Comparison of ENCODE assay signal across 8 cellular contexts in the genomic region with DNA sequence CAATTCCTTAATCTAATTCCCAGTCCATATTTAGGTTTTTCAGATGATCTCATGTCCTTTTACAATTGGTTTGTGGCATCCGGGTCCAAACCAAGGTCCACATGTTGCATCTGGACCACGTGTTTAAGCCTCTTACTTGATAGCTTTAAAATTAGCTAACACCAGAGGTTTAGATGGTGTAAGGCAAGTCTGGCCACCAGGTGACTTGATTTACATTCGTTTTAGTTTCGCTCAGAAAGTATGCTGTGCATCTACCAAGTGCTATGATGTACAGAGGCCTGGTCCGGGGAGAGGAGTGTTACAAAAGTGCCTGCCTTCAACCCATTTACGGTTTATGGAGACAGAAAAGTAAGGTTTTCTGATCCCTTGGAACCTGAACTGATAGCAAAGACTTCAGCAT. TPM values are rescaled to one million over a fixed set of nuclear protein-coding genes. Genes with fewer than 3 reads are reported as not detected.
DNase-seq lines count a peak whose midpoint lies in the region; ATAC-seq, FAIRE-seq and TF ChIP-seq lines count a peak whose summit lies in the region.

No MANE protein-coding gene starts in this region.

- WGBS in adrenal gland, 4 donors, result 76 to 84% (median 79%) methylated on average over 6 of the region's 6 CpGs
- 62% methylated on average over 6 of the region's 6 CpGs for WGBS in HepG2 (ENCODE audit: low lambda C conversion rate)

- TF ChIP-seq CTCF in right atrium auricular region (IDR thresholded peaks at IDR 0.05) (no peak), adrenal gland (IDR thresholded peaks at IDR 0.05) (peak in 1 of 6 experiments; percentile 5), HepG2 (CRISPR knock-in tag; IDR thresholded peaks at IDR 0.05) (no peak), tibial artery (IDR thresholded peaks at IDR 0.05) (no peak)

- H3K4me2 ChIP-seq in HepG2 (ENCODE audit: low read depth, low read length), result peak overlapping the region; percentile 94

- H3K9me3 ChIP-seq in right atrium auricular region (no peaks in the 10 kb centered on the region), adrenal gland (replicated peaks in 1 of 3) (no peaks in the 10 kb centered on the region), HepG2 (ENCODE audit: low read length) (no peaks in the 10 kb centered on the region), tibial artery (no peaks in the 10 kb centered on the region)

- POLR2A ChIA-PET in HepG2 (lab: Yijun Ruan, JAX), result interaction anchor here (1.0 to 5.3 kb wide), 9 partner anchors 9 to 1190 kb away, joined by 3 to 49 read pairs (median 6); no protein-coding TSS in a partner anchor

- no peak for TF ChIP-seq EP300 in HepG2 (IDR thresholded peaks at IDR 0.05; ENCODE audit: low read depth in 2 of 2, low read length in 2 of 2)
- no peak for TF ChIP-seq EP300 in HepG2 (CRISPR knock-in tag; IDR thresholded peaks at IDR 0.05; ENCODE audit: borderline replicate concordance)

- no peak for TF ChIP-seq RAD21 in HepG2 (CRISPR knock-in tag; IDR thresholded peaks at IDR 0.05)

- no peak overlapping the region for H2AFZ ChIP-seq in HepG2 (ENCODE audit: low read length)

- no peak for TF ChIP-seq POLR2A in adrenal gland (IDR thresholded peaks at IDR 0.05)
- no peak for TF ChIP-seq POLR2A in HepG2 (IDR thresholded peaks at IDR 0.05; ENCODE audit: insufficient read depth in 1 of 2, low read depth in 2 of 2, low read length in 2 of 2)

- no TSS peak for BruUV-seq in HepG2 (replicated peaks; lab: Mats Ljungman, UMichigan)

- peaks cover 40% of the 10 kb centered on the region for H3K79me2 ChIP-seq in HepG2 (ENCODE audit: insufficient read depth, low read length)

- H4K20me1 ChIP-seq in HepG2 (ENCODE audit: insufficient read depth, low read length), result peaks cover 27% of the 10 kb centered on the region

- in situ Hi-C loops in HepG2 (cut with HindIII; ENCODE audit: extremely low pct_ligation_motif_present, low pct_unique_long_range_greater_than_20kb), result no loop called here

- intact Hi-C loops in cardiac septum (cut with DNase I), result no loop called here
- intact Hi-C loops in adrenal gland (cut with DNase I), result no loop called here
- intact Hi-C loops in HepG2 (cut with micrococcal nuclease; ENCODE audit: unreplicated experiment), result loop anchor here (5.0 kb wide), 1 partner anchor 142 kb away; a partner anchor contains a TSS
- intact Hi-C loops in tibial artery (cut with DNase I; ENCODE audit: low total_unique reads), result loop anchor here (5.0 kb wide), 1 partner anchor 92 kb away; a partner anchor contains a TSS

- FAIRE-seq in HepG2 (lab: Jason Lieb, UNC), result no peak

- H3K9ac ChIP-seq in HepG2 (ENCODE audit: insufficient read depth, low read depth, low read length), result peak overlapping the region; percentile 93

- H3K4me1 ChIP-seq in right atrium auricular region (peaks cover 0 to 39% of the 10 kb centered on the region in 2 donors), adrenal gland (replicated peaks in 1 of 2) (peaks cover 38 to 41% of the 10 kb centered on the region in 2 donors), HepG2 (ENCODE audit: insufficient read depth, low read length) (peaks cover 61% of the 10 kb centered on the region), tibial artery (peaks cover 0 to 30% (median 20%) of the 10 kb centered on the region in 4 donors)

- no peak for DNase-seq in right atrium auricular region (ENCODE audit: low spot score)
- DNase-seq in cardiac septum (ENCODE audit: low spot score), result no peak
- DNase-seq in NAMALWA (ENCODE audit: low spot score), result peak; percentile 85
- peak in 1 of 7 donors; percentile 62 for DNase-seq in adrenal gland
- DNase-seq in HepG2 (ENCODE audit: low spot score), result peak; percentile 54
- no peak for DNase-seq in tibial artery
- DNase-seq in NCI-H1048 (lab: John Stamatoyannopoulos, UW), result no peak
- no peak for DNase-seq in T-helper 9 cell

- H3K27ac ChIP-seq in right atrium auricular region (peak overlapping the region; percentile 95 to 98), adrenal gland (peak overlapping the region in 3 of 5 donors; percentile 97 to 99 (median 97)), HepG2 (ENCODE audit: extremely low read length, insufficient read depth, low read length) (peak overlapping the region; percentile 88), tibial artery (peak overlapping the region; percentile 93 to 95)

- ATAC-seq in HepG2, result no peak

- H3K4me3 ChIP-seq in right atrium auricular region (peak overlapping the region in 1 of 2 donors; percentile 90), adrenal gland (peak overlapping the region in 1 of 4 donors; percentile 89), HepG2 (replicated peaks in 1 of 3; ENCODE audit: insufficient read depth in 1 of 3, low read depth in 2 of 3, low read length in 3 of 3) (peak overlapping the region; percentile 74 to 98 (median 96); a peak in 4 of 6 replicates), tibial artery (peak overlapping the region; percentile 81 to 89)

- no peaks in the 10 kb centered on the region for H3K36me3 ChIP-seq in right atrium auricular region
- H3K36me3 ChIP-seq in adrenal gland (replicated peaks in 1 of 2), result peaks cover 0 to 9% of the 10 kb centered on the region in 2 donors
- H3K36me3 ChIP-seq in HepG2 (replicated peaks in 1 of 2; ENCODE audit: control insufficient read depth in 1 of 2, insufficient read depth in 2 of 2, low read length in 2 of 2), result peaks cover under 1 to 7% of the 10 kb centered on the region in 2 experiments; a peak in 3 of 5 replicates
- H3K36me3 ChIP-seq in tibial artery, result peaks cover 0 to 8% (median 3%) of the 10 kb centered on the region in 3 donors

- CTCF ChIA-PET in HepG2 (lab: Yijun Ruan, JAX; ENCODE audit: low intra/inter-chr PET ratio, low total read pairs), result interaction anchor here (1.0 kb wide), 1 partner anchor 26 kb away, joined by 3 read pairs; no protein-coding TSS in a partner anchor

- H3K27me3 ChIP-seq in right atrium auricular region (no peaks in the 10 kb centered on the region), adrenal gland (no peaks in the 10 kb centered on the region), HepG2 (ENCODE audit: control insufficient read depth in 1 of 2, insufficient read depth in 2 of 2, low read length in 2 of 2) (no peaks in the 10 kb centered on the region; a peak in 1 of 5 replicates), tibial artery (no peaks in the 10 kb centered on the region)

TF ChIP-seq in HepG2, 621 proteins besides CTCF, POLR2A, EP300 and RAD21 (continues in another document):
- TF ChIP-seq ZC3H4 (CRISPR knock-in tag; IDR thresholded peaks at IDR 0.05; ENCODE audit: borderline replicate concordance) (peak; percentile 86), PPARG (CRISPR knock-in tag; conservative IDR thresholded peaks at IDR 0.05) (no peak; the same call in 1 of the 2 replicates), HMGA1 (CRISPR knock-in tag; conservative IDR thresholded peaks at IDR 0.05) (no peak), ZMYM3 (CRISPR knock-in tag; IDR thresholded peaks at IDR 0.05) (peak; percentile 45; the same call in 1 of the 2 replicates), ADNP (CRISPR knock-in tag; IDR thresholded peaks at IDR 0.05) (0 out of 2 replicates have a peak, but pooled peaks have one; percentile 52), BRD4 (CRISPR knock-in tag; IDR thresholded peaks at IDR 0.05) (no peak), MTF1 (CRISPR knock-in tag; IDR thresholded peaks at IDR 0.05) (no peak), SNAI1 (CRISPR knock-in tag; IDR thresholded peaks at IDR 0.05; ENCODE audit: borderline replicate concordance) (0 out of 2 replicates have a peak, but pooled peaks have one; percentile 8), ZNF235 (CRISPR knock-in tag; IDR thresholded peaks at IDR 0.05; ENCODE audit: borderline replicate concordance) (no peak)
- TF ChIP-seq, protein P1, sequence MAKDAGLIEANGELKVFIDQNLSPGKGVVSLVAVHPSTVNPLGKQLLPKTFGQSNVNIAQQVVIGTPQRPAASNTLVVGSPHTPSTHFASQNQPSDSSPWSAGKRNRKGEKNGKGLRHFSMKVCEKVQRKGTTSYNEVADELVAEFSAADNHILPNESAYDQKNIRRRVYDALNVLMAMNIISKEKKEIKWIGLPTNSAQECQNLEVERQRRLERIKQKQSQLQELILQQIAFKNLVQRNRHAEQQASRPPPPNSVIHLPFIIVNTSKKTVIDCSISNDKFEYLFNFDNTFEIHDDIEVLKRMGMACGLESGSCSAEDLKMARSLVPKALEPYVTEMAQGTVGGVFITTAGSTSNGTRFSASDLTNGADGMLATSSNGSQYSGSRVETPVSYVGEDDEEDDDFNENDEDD (CRISPR knock-in tag; IDR thresholded peaks at IDR 0.05; ENCODE audit: borderline replicate concordance), result peak; percentile 24; the same call in 1 of the 2 replicates

RNA-seq across cellular contexts. Expression of a gene that starts 0.9 kb away (rescaled TPM):
- total RNA-seq in right atrium auricular region (10 to 100 TPM; 50.6 to 74.0 TPM), cardiac septum (80.6 TPM), adrenal gland (10 to 100 TPM; 48.6 to 80.1 (median 71.4) TPM), HepG2 (2016; rRNA removed; fragmentation: Illumina TruSeq; extraction: Trizol) (176 and 181 TPM in 2 replicates)
- polyA plus RNA-seq in adrenal gland (10 to 100 TPM; 34.7 to 81.6 (median 35.7) TPM), HepG2 (2011; rRNA removed) (22.0 and 25.4 TPM in 2 replicates)
- total RNA-seq in HepG2 (2016; cell fraction: cytosol; rRNA removed; fragmentation: Illumina TruSeq; extraction: Trizol; ENCODE audit: low read depth), result 47.3 and 50.8 TPM in 2 replicates
- total RNA-seq in HepG2 (2016; cell fraction: insoluble cytoplasmic fraction; rRNA removed; fragmentation: Illumina TruSeq; extraction: Trizol), result 176 and 177 TPM in 2 replicates
- total RNA-seq in HepG2 (2016; cell fraction: membrane; rRNA removed; fragmentation: Illumina TruSeq; extraction: Trizol), result 92.5 and 108 TPM in 2 replicates
- total RNA-seq in HepG2 (2016; cell fraction: nucleus; rRNA removed; fragmentation: Illumina TruSeq; extraction: Trizol), result 65.1 and 73.4 TPM in 2 replicates
- polyA plus RNA-seq in HepG2 (2011; cell fraction: cytosol; rRNA removed), result 10.6 and 19.4 TPM in 2 replicates
- 9.5 and 13.3 TPM in 2 replicates for polyA plus RNA-seq in HepG2 (2011; cell fraction: nucleus; rRNA removed)
- 107 and 109 TPM in 2 replicates for polyA plus RNA-seq in HepG2 (2012)
- 27.5 and 27.6 TPM in 2 replicates for polyA plus RNA-seq in HepG2 (2016; cell fraction: cytosol; fragmentation: Illumina TruSeq; extraction: Trizol; ENCODE audit: low read depth)
- polyA plus RNA-seq in HepG2 (2016; cell fraction: insoluble cytoplasmic fraction; fragmentation: Illumina TruSeq; extraction: Trizol; ENCODE audit: low read depth), result 139 and 148 TPM in 2 replicates
- polyA plus RNA-seq in HepG2 (2016; cell fraction: membrane; fragmentation: Illumina TruSeq; extraction: Trizol; ENCODE audit: low read depth), result 41.2 and 43.1 TPM in 2 replicates
- 78.3 and 82.7 TPM in 2 replicates for polyA plus RNA-seq in HepG2 (2016; cell fraction: nucleus; fragmentation: Illumina TruSeq; extraction: Trizol; ENCODE audit: insufficient read depth, low read depth)
- 17.9 and 28.5 TPM in 2 replicates for polyA minus RNA-seq in HepG2 (2011; rRNA and poly(A)+ RNA removed; ENCODE audit: low replicate concordance)
- polyA minus RNA-seq in HepG2 (2011; cell fraction: cytosol; rRNA and poly(A)+ RNA removed), result 57.4 and 64.5 TPM in 2 replicates
- polyA minus RNA-seq in HepG2 (2011; cell fraction: nucleus; rRNA and poly(A)+ RNA removed), result 42.6 and 54.6 TPM in 2 replicates

Comparison
In these comparisons a context has a peak if more than half of its experiments do, and no peak if none do; other contexts are left out.
1. DNase-seq: peak in NAMALWA (single experiment) and HepG2 (single experiment); none in right atrium auricular region (single experiment), cardiac septum (single experiment), tibial artery (0 of 2), NCI-H1048 (single experiment) and T-helper 9 cell (single experiment).
2. intact Hi-C loops: an anchor here in HepG2 (5.0 kb wide) and tibial artery (5.0 kb wide); none called in cardiac septum and adrenal gland.
3. Peak in every context shown above with its lines, with median percentiles within 50 percentile points of each other: H3K27ac ChIP-seq.